In genomic region chr3:143170043-143170442, GRCh38 we compare ENCODE assay signal across 12 cellular contexts. TPM values are rescaled to one million over a fixed set of nuclear protein-coding genes. Genes with fewer than 3 reads are reported as not detected.
DNase-seq lines count a peak whose midpoint lies in the region; ATAC-seq and TF ChIP-seq lines count a peak whose summit lies in the region.
"Had no signal": no experiment of that assay in that cellular context is flagged by ENCODE, and none has a peak within 500 bp of the region (broad histone marks: within the 10 kb centered on the region; RNA-seq: fewer than 3 reads in every experiment).

No MANE protein-coding gene starts in this region.

- peak overlapping the region; percentile 19 for H3K4me3 Mint-ChIP-seq in activated naive CD8-positive, alpha-beta T cell treated with anti-CD3 and anti-CD28 coated beads, Interleukin-2, amount 50 U/mL, for 24 hours
- no peak overlapping the region for H3K4me3 Mint-ChIP-seq in osteocyte (ENCODE audit: unreplicated experiment)

- H3K9me2 ChIP-seq in Loucy (replicated peaks; ENCODE audit: low read depth, low read length) = no peaks in the 10 kb centered on the region

- H3K4me1 ChIP-seq in DND-41 (ENCODE audit: insufficient read depth, low read length) (peaks cover 96% of the 10 kb centered on the region), Loucy (ENCODE audit: insufficient read depth, low read length, poor library complexity, severe bottlenecking) (peaks cover 63% of the 10 kb centered on the region), mucosa of descending colon (ENCODE audit: low read depth) (no peaks in the 10 kb centered on the region)
- H3K4me1 ChIP-seq: adrenal gland, tibial artery had no signal

- no peaks in the 10 kb centered on the region for H3K27me3 ChIP-seq in DND-41 (ENCODE audit: insufficient read depth, low read length, poor library complexity)
- no peaks in the 10 kb centered on the region for H3K27me3 ChIP-seq in Loucy (ENCODE audit: insufficient read depth, low read length, poor library complexity, severe bottlenecking)
- H3K27me3 ChIP-seq: adrenal gland, tibial artery had no signal

- no peak for TF ChIP-seq CTCF in DND-41 (IDR thresholded peaks at IDR 0.05; ENCODE audit: borderline replicate concordance, extremely low read depth, low read length, poor library complexity, severe bottlenecking)
- no peak for TF ChIP-seq CTCF in Loucy (conservative IDR thresholded peaks at IDR 0.05; ENCODE audit: low read length)
- TF ChIP-seq CTCF in osteocyte (IDR thresholded peaks at IDR 0.05) = no peak
- no peak for TF ChIP-seq CTCF in mucosa of descending colon (IDR thresholded peaks at IDR 0.05)

- H3K27ac Mint-ChIP-seq in activated naive CD8-positive, alpha-beta T cell treated with anti-CD3 and anti-CD28 coated beads, Interleukin-2, amount 50 U/mL, for 24 hours = peak overlapping the region; percentile 86
- peak overlapping the region; percentile 86 for H3K27ac Mint-ChIP-seq in osteocyte (ENCODE audit: unreplicated experiment)

- H3K4me2 ChIP-seq in DND-41 (ENCODE audit: insufficient read depth, low read length) (peak overlapping the region; percentile 61), Loucy (ENCODE audit: low read depth, low read length, poor library complexity, severe bottlenecking) (peak overlapping the region; percentile 78)

- H3K4me3 ChIP-seq in DND-41 (ENCODE audit: low read depth in 1 of 2, low read length in 2 of 2) (peak overlapping the region in 1 of 2 experiments; percentile 43; a peak in 1 of 4 replicates), Loucy (ENCODE audit: low read length, poor library complexity, severe bottlenecking) (peak overlapping the region; percentile 61), mucosa of descending colon (no peak overlapping the region)
- H3K4me3 ChIP-seq: adrenal gland, tibial artery had no signal

- peaks cover 90% of the 10 kb centered on the region for H3K4me1 Mint-ChIP-seq in activated naive CD8-positive, alpha-beta T cell treated with anti-CD3 and anti-CD28 coated beads, Interleukin-2, amount 50 U/mL, for 24 hours
- peaks cover 51% of the 10 kb centered on the region for H3K4me1 Mint-ChIP-seq in osteocyte (ENCODE audit: unreplicated experiment)

- H3K79me2 ChIP-seq in DND-41 (ENCODE audit: insufficient read depth, low read length) (peaks cover 27% of the 10 kb centered on the region), Loucy (ENCODE audit: insufficient read depth, low read length) (no peaks in the 10 kb centered on the region)

- peaks cover 2% of the 10 kb centered on the region; the same call in 1 of the 2 replicates for H3K36me3 ChIP-seq in DND-41 (ENCODE audit: insufficient read depth, low read length)
- no peaks in the 10 kb centered on the region for H3K36me3 ChIP-seq in Loucy (ENCODE audit: insufficient read depth, low read length)
- no peaks in the 10 kb centered on the region for H3K36me3 ChIP-seq in mucosa of descending colon (ENCODE audit: low read depth)
- H3K36me3 ChIP-seq: adrenal gland, tibial artery had no signal

- intact Hi-C loops in mucosa of descending colon (cut with DNase I, micrococcal nuclease) = no loop called here

- peaks cover 14% of the 10 kb centered on the region for H3K9me3 ChIP-seq in DND-41 (ENCODE audit: insufficient read depth, low read length, severe bottlenecking)
- H3K9me3 ChIP-seq in Loucy (ENCODE audit: insufficient read depth, low read depth, low read length) = peaks cover 11% of the 10 kb centered on the region; the same call in 1 of the 2 replicates
- no peaks in the 10 kb centered on the region for H3K9me3 ChIP-seq in mucosa of descending colon
- H3K9me3 ChIP-seq: tibial artery had no signal

- peak overlapping the region; percentile 82 for H3K9ac ChIP-seq in DND-41 (ENCODE audit: low read depth, low read length)
- H3K9ac ChIP-seq in Loucy (ENCODE audit: low read depth, low read length, poor library complexity, severe bottlenecking) = peak overlapping the region; percentile 54

- ATAC-seq in DND-41 (ENCODE audit: insufficient read depth, low read depth) = peak; percentile 52
- no peak for ATAC-seq in activated naive CD8-positive, alpha-beta T cell treated with anti-CD3 and anti-CD28 coated beads, Interleukin-2, amount 50 U/mL, for 24 hours
- no peak for ATAC-seq in mucosa of descending colon

- DNase-seq in DND-41 = peak; percentile 78
- no peak for DNase-seq in activated naive CD8-positive, alpha-beta T cell treated with anti-CD3 and anti-CD28 coated beads, Interleukin-2, amount 50 U/mL, for 24 hours
- DNase-seq in osteocyte (ENCODE audit: extremely low spot score, unreplicated experiment) = no peak
- no peak for DNase-seq in MV-4-11 (lab: John Stamatoyannopoulos, UW)
- no peak for DNase-seq in mucosa of descending colon
- DNase-seq in hypothalamus (lab: John Stamatoyannopoulos, UW) = no peak
- DNase-seq: activated CD4-positive, alpha-beta T cell treated with anti-CD3 and anti-CD28 coated beads for 1 hour; adrenal gland; COR-L47; NCI-H1694 treated with DMSO at 0.1 percent for 48 hours; tibial artery had no signal

- peaks cover 15% of the 10 kb centered on the region for H3F3A ChIP-seq in Loucy (ENCODE audit: low read depth)

- H3K36me3 Mint-ChIP-seq in activated naive CD8-positive, alpha-beta T cell treated with anti-CD3 and anti-CD28 coated beads, Interleukin-2, amount 50 U/mL, for 24 hours (ENCODE audit: low read depth) = peaks cover 19% of the 10 kb centered on the region
- H3K36me3 Mint-ChIP-seq in osteocyte (ENCODE audit: unreplicated experiment) = no peaks in the 10 kb centered on the region

- H3K27ac ChIP-seq in DND-41 (ENCODE audit: low read length) = peak overlapping the region; percentile 100
- H3K27ac ChIP-seq: tibial artery had no signal

- no peaks in the 10 kb centered on the region for H3K27me3 Mint-ChIP-seq in activated naive CD8-positive, alpha-beta T cell treated with anti-CD3 and anti-CD28 coated beads, Interleukin-2, amount 50 U/mL, for 24 hours
- no peaks in the 10 kb centered on the region for H3K27me3 Mint-ChIP-seq in osteocyte (ENCODE audit: unreplicated experiment)

- H2AFZ ChIP-seq in DND-41 (ENCODE audit: low read depth, low read length) = peak overlapping the region; percentile 23
- H2AFZ ChIP-seq in Loucy (ENCODE audit: low read length) = peak overlapping the region; percentile 71

- no peaks in the 10 kb centered on the region for H4K20me1 ChIP-seq in DND-41 (ENCODE audit: insufficient read depth, low read length)
- H4K20me1 ChIP-seq in Loucy (ENCODE audit: insufficient read depth, low read length, poor library complexity, severe bottlenecking) = no peaks in the 10 kb centered on the region

- H3K9me3 Mint-ChIP-seq in activated naive CD8-positive, alpha-beta T cell treated with anti-CD3 and anti-CD28 coated beads, Interleukin-2, amount 50 U/mL, for 24 hours = peaks cover 28% of the 10 kb centered on the region
- peaks cover 17% of the 10 kb centered on the region for H3K9me3 Mint-ChIP-seq in osteocyte (ENCODE audit: unreplicated experiment)

RNA-seq across cellular contexts. Expression of gene CHST2, which starts 50.5 kb away (rescaled TPM):
- 41.6 and 44.5 TPM in 2 replicates for total RNA-seq in osteocyte
- 1 to 10 TPM; 1.1 to 3.2 (median 1.5) TPM for total RNA-seq in mucosa of descending colon

Comparison
In these comparisons a context has a peak if more than half of its experiments do, and no peak if none do; other contexts are left out.
1. RNA of gene CHST2, which starts 50.5 kb away (total RNA-seq): 41.6 to 44.5 TPM in osteocyte; 1.1 to 3.2 TPM in mucosa of descending colon; every median in the first group is over 10 times any median in the second.